18 cellular contexts compared by ENCODE assay signal in genomic region chr14:104352493-104353220, GRCh38.
DNase-seq lines count a peak whose midpoint lies in the region; ATAC-seq and TF ChIP-seq lines count a peak whose summit lies in the region.
"Had no signal": no experiment of that assay in that cellular context is flagged by ENCODE, and none has a peak within 500 bp of the region (broad histone marks: within the 10 kb centered on the region; RNA-seq: fewer than 3 reads in every experiment).

No MANE protein-coding gene starts in this region.

- no peak overlapping the region for H3K27ac ChIP-seq in right atrium auricular region
- no peak overlapping the region for H3K27ac ChIP-seq in tibial artery

- no peak overlapping the region for H3K4me3 Mint-ChIP-seq in T-helper 17 cell
- no peak overlapping the region for H3K4me3 Mint-ChIP-seq in natural killer cell
- H3K4me3 Mint-ChIP-seq: B cell; CD4-positive, alpha-beta memory T cell had no signal

- H3K27ac Mint-ChIP-seq in T-helper 17 cell (no peak overlapping the region), natural killer cell (no peak overlapping the region)
- H3K27ac Mint-ChIP-seq: B cell; CD4-positive, alpha-beta memory T cell had no signal

- no peaks in the 10 kb centered on the region for H3K9me3 Mint-ChIP-seq in natural killer cell

- peaks cover 0 to 10% of the 10 kb centered on the region in 2 donors for H3K9me3 ChIP-seq in right atrium auricular region
- H3K9me3 ChIP-seq in T-helper 17 cell (ENCODE audit: control insufficient read depth, low read length, poor library complexity, severe bottlenecking), result no peaks in the 10 kb centered on the region
- peaks cover 0 to 4% (median 0%) of the 10 kb centered on the region in 3 donors for H3K9me3 ChIP-seq in tibial artery

- H3K36me3 ChIP-seq in right atrium auricular region, result no peaks in the 10 kb centered on the region
- no peaks in the 10 kb centered on the region for H3K36me3 ChIP-seq in tibial artery

- H3K36me3 Mint-ChIP-seq in T-helper 17 cell (ENCODE audit: low read depth), result peaks cover 3% of the 10 kb centered on the region
- H3K36me3 Mint-ChIP-seq in natural killer cell, result no peaks in the 10 kb centered on the region
- H3K36me3 Mint-ChIP-seq: CD4-positive, alpha-beta memory T cell had no signal

- no peak for TF ChIP-seq CTCF in right atrium auricular region (IDR thresholded peaks at IDR 0.05)
- no peak for TF ChIP-seq CTCF in natural killer cell (IDR thresholded peaks at IDR 0.05)
- TF ChIP-seq CTCF in tibial artery (IDR thresholded peaks at IDR 0.05), result no peak

- H3K27me3 ChIP-seq in right atrium auricular region (no peaks in the 10 kb centered on the region), tibial artery (peaks cover 0 to 28% of the 10 kb centered on the region in 2 donors)

- DNase-seq in Right ventricle myocardium superior (peak; percentile 22), right atrium auricular region (ENCODE audit: low spot score) (no peak), T-helper 17 cell (peak in 2 of 3 donors; percentile 1 to 4), natural killer cell (peak; percentile 6), tibial artery (peak; percentile 8 to 37), hepatic stellate cell (ENCODE audit: low spot score) (no peak)
- DNase-seq: CD4-positive, alpha-beta memory T cell; DMS79 treated with DMSO at 0.1 percent for 48 hours; GDM1; GOT3; Karpas-422; MM.1S; NCI-H1105 treated with DMSO at 0.1 percent for 48 hours; NCI-H187; NCI-H446; SHP77 had no signal

- H3K4me1 Mint-ChIP-seq in T-helper 17 cell, result peaks cover 4% of the 10 kb centered on the region
- H3K4me1 Mint-ChIP-seq in natural killer cell, result no peaks in the 10 kb centered on the region
- H3K4me1 Mint-ChIP-seq: B cell had no signal

- no peak overlapping the region for H3K4me3 ChIP-seq in right atrium auricular region
- H3K4me3 ChIP-seq in tibial artery, result no peak overlapping the region

- H3K27me3 Mint-ChIP-seq in T-helper 17 cell (peaks cover 22% of the 10 kb centered on the region), natural killer cell (ENCODE audit: low read depth in 2 of 2) (no peaks in the 10 kb centered on the region)
- H3K27me3 Mint-ChIP-seq: CD4-positive, alpha-beta memory T cell had no signal

- intact Hi-C loops in Right ventricle myocardium superior (cut with DNase I) (no loop called here), natural killer cell (cut with micrococcal nuclease) (no loop called here), tibial artery (cut with DNase I; ENCODE audit: low total_unique reads) (no loop called here)

- ATAC-seq in Right ventricle myocardium superior (ENCODE audit: poor library complexity) (no peak), T-helper 17 cell (no peak), natural killer cell (no peak), HG03097 (IDR thresholded peaks at IDR 0.05; ENCODE audit: low FRiP score, unreplicated experiment) (no peak)

- H3K4me1 ChIP-seq in right atrium auricular region (peaks cover 0 to 6% of the 10 kb centered on the region in 2 donors), tibial artery (no peaks in the 10 kb centered on the region)

Comparison
In these comparisons a context has a peak if more than half of its experiments do, and no peak if none do; other contexts are left out.
1. DNase-seq: peak in Right ventricle myocardium superior (single experiment), T-helper 17 cell (2 of 3), natural killer cell (single experiment) and tibial artery (2 of 2); none in right atrium auricular region (single experiment) and hepatic stellate cell (single experiment).